ENCODE assay signal across 22 cellular contexts in the genomic region with DNA sequence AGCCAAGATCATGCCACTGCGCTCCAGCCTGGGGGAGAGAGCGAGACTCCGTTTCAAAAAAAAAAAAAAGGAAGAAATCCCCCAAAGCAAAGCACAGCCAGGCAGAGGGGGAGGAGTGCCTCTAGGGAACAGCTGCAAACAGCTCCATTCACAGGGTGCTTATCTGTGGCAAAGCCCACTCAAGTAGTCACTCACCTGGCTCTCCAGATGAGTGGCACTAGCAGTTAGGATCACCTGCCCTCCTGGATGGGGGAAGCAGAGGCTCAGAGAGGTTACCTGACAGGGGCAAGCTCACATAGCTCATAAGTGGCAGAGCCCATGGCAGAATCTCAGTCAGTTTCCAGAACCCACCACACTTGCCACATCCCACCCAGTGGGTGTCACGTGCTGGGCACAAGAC. TPM values are rescaled to one million over a fixed set of nuclear protein-coding genes. Genes with fewer than 3 reads are reported as not detected.
DNase-seq lines count a peak whose midpoint lies in the region; ATAC-seq and TF ChIP-seq lines count a peak whose summit lies in the region.
"Had no signal": no experiment of that assay in that cellular context is flagged by ENCODE, and none has a peak within 500 bp of the region (broad histone marks: within the 10 kb centered on the region; RNA-seq: fewer than 3 reads in every experiment).

No MANE protein-coding gene starts in this region.

- peaks cover 3 to 7% of the 10 kb centered on the region in 2 donors for H3K27me3 Mint-ChIP-seq in natural killer cell treated with Interleukin-12 subunit alpha and Interleukin-12 subunit beta and Interleukin-15 and Interleukin-18, amount 100 ng/mL, for 72 hours
- no peaks in the 10 kb centered on the region for H3K27me3 Mint-ChIP-seq in natural killer cell (ENCODE audit: low read depth in 2 of 2)
- H3K27me3 Mint-ChIP-seq: memory B cell had no signal

- no peak overlapping the region for H3K27ac Mint-ChIP-seq in natural killer cell treated with Interleukin-12 subunit alpha and Interleukin-12 subunit beta and Interleukin-15 and Interleukin-18, amount 100 ng/mL, for 72 hours
- H3K27ac Mint-ChIP-seq in natural killer cell = no peak overlapping the region
- H3K27ac Mint-ChIP-seq: activated CD4-positive, alpha-beta memory T cell treated with anti-CD3 and anti-CD28 coated beads, Interleukin-2, amount 10 ng/mL, durations not matched to agents 7 days and 5 days; activated naive CD8-positive, alpha-beta T cell treated with anti-CD3 and anti-CD28 coated beads for 36 hours; memory B cell; stimulated activated naive B cell treated with anti-CD40 and anti-IgM and Interleukin-4, amounts not matched to agents 10 μg/mL and 1 μg/mL and 100 μg/mL, for 72 hours; T-helper 17 cell had no signal

- H3K27ac ChIP-seq in layer of hippocampus (ENCODE audit: low read depth, low read length) = peak overlapping the region; percentile 8
- H3K27ac ChIP-seq: A549, C4-2B, esophagus muscularis mucosa had no signal

- H3K4me3 Mint-ChIP-seq in natural killer cell treated with Interleukin-12 subunit alpha and Interleukin-12 subunit beta and Interleukin-15 and Interleukin-18, amount 100 ng/mL, for 72 hours = no peak overlapping the region
- H3K4me3 Mint-ChIP-seq in natural killer cell = no peak overlapping the region
- H3K4me3 Mint-ChIP-seq: activated CD4-positive, alpha-beta memory T cell treated with anti-CD3 and anti-CD28 coated beads, Interleukin-2, amount 10 ng/mL, durations not matched to agents 7 days and 5 days; activated naive CD8-positive, alpha-beta T cell treated with anti-CD3 and anti-CD28 coated beads for 36 hours; activated T-cell treated with anti-CD3 and anti-CD28 coated beads, Interleukin-2, amount 50 U/mL, for 4 hours; memory B cell; stimulated activated naive B cell treated with anti-CD40 and anti-IgM and Interleukin-4, amounts not matched to agents 10 μg/mL and 1 μg/mL and 100 μg/mL, for 72 hours; T-helper 17 cell had no signal

- TF ChIP-seq CTCF in natural killer cell (IDR thresholded peaks at IDR 0.05) = no peak

- ATAC-seq in natural killer cell treated with Interleukin-12 subunit alpha and Interleukin-12 subunit beta and Interleukin-15 and Interleukin-18, amount 100 ng/mL, for 72 hours = no peak
- ATAC-seq in natural killer cell (no peak), HG02885 (IDR thresholded peaks at IDR 0.05; ENCODE audit: poor library complexity, unreplicated experiment) (no peak), GM21526 (IDR thresholded peaks at IDR 0.05; ENCODE audit: low FRiP score, unreplicated experiment) (no peak)
- ATAC-seq: A549; activated T-cell treated with anti-CD3 and anti-CD28 coated beads, Interleukin-2, amount 50 U/mL, for 4 hours; HCT116; stimulated activated naive B cell treated with anti-CD40 and anti-IgM and Interleukin-4, amounts not matched to agents 10 μg/mL and 1 μg/mL and 100 μg/mL, for 72 hours; T-helper 17 cell had no signal

- intact Hi-C loops in natural killer cell (cut with micrococcal nuclease) = no loop called here

- no peaks in the 10 kb centered on the region for H3K36me3 Mint-ChIP-seq in natural killer cell treated with Interleukin-12 subunit alpha and Interleukin-12 subunit beta and Interleukin-15 and Interleukin-18, amount 100 ng/mL, for 72 hours
- no peaks in the 10 kb centered on the region for H3K36me3 Mint-ChIP-seq in natural killer cell
- H3K36me3 Mint-ChIP-seq: activated naive CD8-positive, alpha-beta T cell treated with anti-CD3 and anti-CD28 coated beads for 36 hours; stimulated activated naive B cell treated with anti-CD40 and anti-IgM and Interleukin-4, amounts not matched to agents 10 μg/mL and 1 μg/mL and 100 μg/mL, for 72 hours had no signal

- peaks cover 8 to 9% of the 10 kb centered on the region in 2 donors for H3K4me1 Mint-ChIP-seq in natural killer cell treated with Interleukin-12 subunit alpha and Interleukin-12 subunit beta and Interleukin-15 and Interleukin-18, amount 100 ng/mL, for 72 hours (ENCODE audit: low read depth in 2 of 2)
- H3K4me1 Mint-ChIP-seq in natural killer cell = peaks cover 6 to 10% of the 10 kb centered on the region in 2 donors

- H3K27me3 ChIP-seq in layer of hippocampus (ENCODE audit: control insufficient read depth, insufficient read depth, low read length) = no peaks in the 10 kb centered on the region
- H3K27me3 ChIP-seq: esophagus muscularis mucosa had no signal

- no peaks in the 10 kb centered on the region for H3K9me3 Mint-ChIP-seq in natural killer cell treated with Interleukin-12 subunit alpha and Interleukin-12 subunit beta and Interleukin-15 and Interleukin-18, amount 100 ng/mL, for 72 hours
- H3K9me3 Mint-ChIP-seq in natural killer cell = no peaks in the 10 kb centered on the region
- H3K9me3 Mint-ChIP-seq: activated CD4-positive, alpha-beta memory T cell treated with anti-CD3 and anti-CD28 coated beads, Interleukin-2, amount 10 ng/mL, durations not matched to agents 7 days and 5 days; activated naive CD8-positive, alpha-beta T cell treated with anti-CD3 and anti-CD28 coated beads for 36 hours; activated T-cell treated with anti-CD3 and anti-CD28 coated beads, Interleukin-2, amount 50 U/mL, for 4 hours; stimulated activated naive B cell treated with anti-CD40 and anti-IgM and Interleukin-4, amounts not matched to agents 10 μg/mL and 1 μg/mL and 100 μg/mL, for 72 hours had no signal

- DNase-seq in natural killer cell treated with Interleukin-12 subunit alpha and Interleukin-12 subunit beta and Interleukin-15 and Interleukin-18, amount 100 ng/mL, for 72 hours (ENCODE audit: low spot score) = peak; percentile 51
- DNase-seq in natural killer cell (no peak), NCI-H2196 (lab: John Stamatoyannopoulos, UW; ENCODE audit: unreplicated experiment) (peak; percentile 66), 8988T (no peak), OCI-M2 (lab: John Stamatoyannopoulos, UW; ENCODE audit: unreplicated experiment) (no peak)
- DNase-seq: activated CD4-positive, alpha-beta memory T cell treated with anti-CD3 and anti-CD28 coated beads, Interleukin-2, amount 10 ng/mL, durations not matched to agents 7 days and 5 days; activated naive CD8-positive, alpha-beta T cell treated with anti-CD3 and anti-CD28 coated beads for 36 hours; activated T-cell treated with anti-CD3 and anti-CD28 coated beads, Interleukin-2, amount 50 U/mL, for 4 hours; Kasumi-1; NCI-H2081; Right ventricle myocardium superior; stimulated activated CD4-positive, alpha-beta T cell treated with anti-CD3 and anti-CD28 coated beads, Interleukin-12 subunit alpha, Interleukin-12 subunit beta, amount 100 ng/mL, for 4 hours; stimulated activated naive B cell treated with anti-CD40 and anti-IgM and Interleukin-4, amounts not matched to agents 10 μg/mL and 1 μg/mL and 100 μg/mL, for 72 hours; T-helper 17 cell had no signal

RNA-seq across cellular contexts. Expression of gene TFCP2L1, which starts 30.3 kb away (rescaled TPM):
- total RNA-seq in natural killer cell treated with Interleukin-12 subunit alpha and Interleukin-12 subunit beta and Interleukin-15 and Interleukin-18, amount 100 ng/mL, for 72 hours = under 1 TPM; 0.19 to 0.33 TPM
- total RNA-seq in natural killer cell = 1 to 10 TPM in 1 of 3 donors, under 1 TPM in 2; 0.72 to 1.8 (median 0.85) TPM

Comparison
In these comparisons a context has a peak if more than half of its experiments do, and no peak if none do; other contexts are left out.
1. DNase-seq: peak in natural killer cell treated with Interleukin-12 subunit alpha and Interleukin-12 subunit beta and Interleukin-15 and Interleukin-18, amount 100 ng/mL, for 72 hours (single experiment) and NCI-H2196 (single experiment); none in natural killer cell (single experiment), 8988T (single experiment) and OCI-M2 (single experiment).